In genomic region chr10:18214692-18215563, GRCh38 we compare ENCODE assay signal across 1 cellular context.
TF ChIP-seq lines count a peak whose summit lies in the region.

No MANE protein-coding gene starts in this region.

TF ChIP-seq in SK-N-SH treated with all-trans-retinoic acid at 6 μM for 48 hours, 23 proteins besides CTCF, POLR2A, EP300 and RAD21 (continued from another document):
- TF ChIP-seq, protein P1, sequence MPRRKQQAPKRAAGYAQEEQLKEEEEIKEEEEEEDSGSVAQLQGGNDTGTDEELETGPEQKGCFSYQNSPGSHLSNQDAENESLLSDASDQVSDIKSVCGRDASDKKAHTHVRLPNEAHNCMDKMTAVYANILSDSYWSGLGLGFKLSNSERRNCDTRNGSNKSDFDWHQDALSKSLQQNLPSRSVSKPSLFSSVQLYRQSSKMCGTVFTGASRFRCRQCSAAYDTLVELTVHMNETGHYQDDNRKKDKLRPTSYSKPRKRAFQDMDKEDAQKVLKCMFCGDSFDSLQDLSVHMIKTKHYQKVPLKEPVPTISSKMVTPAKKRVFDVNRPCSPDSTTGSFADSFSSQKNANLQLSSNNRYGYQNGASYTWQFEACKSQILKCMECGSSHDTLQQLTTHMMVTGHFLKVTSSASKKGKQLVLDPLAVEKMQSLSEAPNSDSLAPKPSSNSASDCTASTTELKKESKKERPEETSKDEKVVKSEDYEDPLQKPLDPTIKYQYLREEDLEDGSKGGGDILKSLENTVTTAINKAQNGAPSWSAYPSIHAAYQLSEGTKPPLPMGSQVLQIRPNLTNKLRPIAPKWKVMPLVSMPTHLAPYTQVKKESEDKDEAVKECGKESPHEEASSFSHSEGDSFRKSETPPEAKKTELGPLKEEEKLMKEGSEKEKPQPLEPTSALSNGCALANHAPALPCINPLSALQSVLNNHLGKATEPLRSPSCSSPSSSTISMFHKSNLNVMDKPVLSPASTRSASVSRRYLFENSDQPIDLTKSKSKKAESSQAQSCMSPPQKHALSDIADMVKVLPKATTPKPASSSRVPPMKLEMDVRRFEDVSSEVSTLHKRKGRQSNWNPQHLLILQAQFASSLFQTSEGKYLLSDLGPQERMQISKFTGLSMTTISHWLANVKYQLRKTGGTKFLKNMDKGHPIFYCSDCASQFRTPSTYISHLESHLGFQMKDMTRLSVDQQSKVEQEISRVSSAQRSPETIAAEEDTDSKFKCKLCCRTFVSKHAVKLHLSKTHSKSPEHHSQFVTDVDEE (CRISPR knock-in tag; IDR thresholded peaks at IDR 0.05): no peak
- no peak for TF ChIP-seq ZC3H10 (CRISPR knock-in tag; IDR thresholded peaks at IDR 0.05)
- TF ChIP-seq TCF4 (CRISPR knock-in tag; IDR thresholded peaks at IDR 0.05; ENCODE audit: borderline replicate concordance): no peak
- no peak for TF ChIP-seq OSR1 (CRISPR knock-in tag; IDR thresholded peaks at IDR 0.05)
